ENCODE assay signal across 8 cellular contexts in genomic region chr17:3845361-3845753, GRCh38. TPM values are rescaled to one million over a fixed set of nuclear protein-coding genes. Genes with fewer than 3 reads are reported as not detected.
DNase-seq lines count a peak whose midpoint lies in the region; ATAC-seq, FAIRE-seq and TF ChIP-seq lines count a peak whose summit lies in the region.

No MANE protein-coding gene starts in this region.

- H3K4me2 ChIP-seq in BLaER1: peak overlapping the region; percentile 92

- TF ChIP-seq CTCF in pancreas (IDR thresholded peaks at IDR 0.05): no peak

- DNase-seq in M059J (ENCODE audit: low read depth): peak; percentile 40
- peak; percentile 40 for DNase-seq in activated T-cell treated with anti-CD3 and anti-CD28 coated beads for 48 hours (ENCODE audit: low read depth)
- DNase-seq in foreskin melanocyte: peak; percentile 10
- DNase-seq in pancreas: no peak
- no peak for DNase-seq in T1000 (lab: John Stamatoyannopoulos, UW)
- no peak for DNase-seq in NCI-H2029 treated with DMSO at 0.1 percent for 48 hours (lab: John Stamatoyannopoulos, UW)

- 0 to 1% methylated on average over 11 of the region's 11 CpGs for WGBS in pancreas, 2 donors

- no peaks in the 10 kb centered on the region for H3K9me3 ChIP-seq in BLaER1
- H3K9me3 ChIP-seq in pancreas: no peaks in the 10 kb centered on the region

- peaks cover 41% of the 10 kb centered on the region for H3K36me3 ChIP-seq in BLaER1
- H3K36me3 ChIP-seq in pancreas: peaks cover 0 to 9% (median 0%) of the 10 kb centered on the region in 3 donors

- H3K27me3 ChIP-seq in BLaER1 (no peaks in the 10 kb centered on the region), pancreas (no peaks in the 10 kb centered on the region)

- H3K27ac ChIP-seq in BLaER1 (peak overlapping the region; percentile 96), pancreas (peak overlapping the region; percentile 53 to 73 (median 67))

- peak; percentile 14 for ATAC-seq in GM21447 (IDR thresholded peaks at IDR 0.05; ENCODE audit: unreplicated experiment)
- peak; percentile 26 to 40 (median 34) for ATAC-seq in pancreas

- peaks cover 46% of the 10 kb centered on the region for H3K4me1 ChIP-seq in BLaER1
- peaks cover 0 to 12% (median 3%) of the 10 kb centered on the region in 3 donors for H3K4me1 ChIP-seq in pancreas

- intact Hi-C loops in pancreas (cut with DNase I): no loop called here

- H3K4me3 ChIP-seq in BLaER1 (peak overlapping the region; percentile 98), pancreas (peak overlapping the region; percentile 57 to 96 (median 92))

- H4K20me1 ChIP-seq in BLaER1: peaks cover 47% of the 10 kb centered on the region

- H3K9ac ChIP-seq in BLaER1: peak overlapping the region; percentile 98

- FAIRE-seq in pancreas (lab: Jason Lieb, UNC): no peak

RNA-seq across cellular contexts. Expression of gene NCBP3, which starts 0.7 kb away (rescaled TPM):
- 13.4 and 24.8 TPM in 2 replicates for total RNA-seq in M059J (2014; rRNA removed; shearing (Covaris generic))
- 10 to 100 TPM; 13.7 to 26.0 (median 13.8) TPM for total RNA-seq in pancreas
- polyA plus RNA-seq in pancreas: 10 to 100 TPM; 27.1 to 34.2 TPM

RNA-seq across cellular contexts. Expression of gene ITGAE, which starts 44.4 kb away (rescaled TPM):
- total RNA-seq in M059J (2014; rRNA removed; shearing (Covaris generic)): 38.2 and 38.7 TPM in 2 replicates
- total RNA-seq in pancreas: 1 to 10 TPM; 4.4 to 9.7 (median 6.7) TPM
- 10 to 100 TPM; 19.3 to 29.0 TPM for polyA plus RNA-seq in pancreas

RNA-seq across cellular contexts. Expression of gene CAMKK1, which starts 47.5 kb away (rescaled TPM):
- total RNA-seq in M059J (2014; rRNA removed; shearing (Covaris generic)): 1.7 and 1.8 TPM in 2 replicates
- 10 to 100 TPM in 1 of 6 donors, 1 to 10 TPM in 5; 4.2 to 11.9 (median 5.0) TPM for total RNA-seq in pancreas
- 10 to 100 TPM; 17.1 to 23.0 TPM for polyA plus RNA-seq in pancreas

Comparison
In these comparisons a context has a peak if more than half of its experiments do, and no peak if none do; other contexts are left out.
1. DNase-seq: peak in M059J (single experiment), activated T-cell treated with anti-CD3 and anti-CD28 coated beads for 48 hours (single experiment) and foreskin melanocyte (single experiment); none in pancreas (0 of 6), T1000 (single experiment) and NCI-H2029 treated with DMSO at 0.1 percent for 48 hours (single experiment).